15 cellular contexts compared by ENCODE assay signal in genomic region chr18:73841661-73842060, GRCh38.
DNase-seq lines count a peak whose midpoint lies in the region; ATAC-seq and TF ChIP-seq lines count a peak whose summit lies in the region.
"Had no signal": no experiment of that assay in that cellular context is flagged by ENCODE, and none has a peak within 500 bp of the region (broad histone marks: within the 10 kb centered on the region; RNA-seq: fewer than 3 reads in every experiment).

No MANE protein-coding gene starts in this region.

- WGBS in mesendoderm (ENCODE audit: extremely low coverage, insufficient coverage, low lambda C conversion rate): no CpG with 5 or more reads among the region's 1 CpG

- H3K4me1 Mint-ChIP-seq in MCF 10A (ENCODE audit: insufficient read depth, unreplicated experiment) (peaks cover 5% of the 10 kb centered on the region), endothelial cell (ENCODE audit: unreplicated experiment) (no peaks in the 10 kb centered on the region)

- no peak for DNase-seq in MCF 10A (ENCODE audit: unreplicated experiment)
- no peak for DNase-seq in breast epithelium (ENCODE audit: low spot score in 2 of 2)
- no peak for DNase-seq in Panc1 (ENCODE audit: low read depth, low spot score)
- DNase-seq in endothelial cell (ENCODE audit: low spot score): no peak
- DNase-seq in retinal pigment epithelial cell (ENCODE audit: low read depth): no peak
- no peak for DNase-seq in NOMO-1 treated with dmso at 0.1 percent for 144 hours (lab: John Stamatoyannopoulos, UW; ENCODE audit: unreplicated experiment)
- DNase-seq in mesendoderm: no peak
- DNase-seq: activated CD8-positive, alpha-beta T cell treated with anti-CD3 and anti-CD28 coated beads, Interleukin-2, amount 10 ng/mL, durations not matched to agents 7 days and 5 days; hypothalamus; Karpas-422; NCI-H1694; spleen; stimulated activated naive B cell treated with anti-CD40 and anti-IgM and Interleukin-4, amounts not matched to agents 10 μg/mL and 1 μg/mL and 100 μg/mL, for 72 hours; upper lobe of right lung had no signal

- H3K9me3 ChIP-seq in breast epithelium (no peaks in the 10 kb centered on the region), Panc1 (ENCODE audit: control insufficient read depth, insufficient read depth, low read depth, low read length) (no peaks in the 10 kb centered on the region)
- H3K9me3 ChIP-seq: spleen, upper lobe of right lung had no signal

- no peak overlapping the region for H4K5ac ChIP-seq in mesendoderm (ENCODE audit: low read length)

- H3K27ac ChIP-seq in breast epithelium (no peak overlapping the region), Panc1 (ENCODE audit: low read length) (no peak overlapping the region), mesendoderm (ENCODE audit: low read depth, low read length) (no peak overlapping the region)
- H3K27ac ChIP-seq: spleen, upper lobe of right lung had no signal

- BruUV-seq in MCF 10A (replicated peaks; lab: Mats Ljungman, UMichigan) (no TSS peak), Panc1 (replicated peaks; lab: Mats Ljungman, UMichigan) (no TSS peak)

- no peaks in the 10 kb centered on the region for H3K79me1 ChIP-seq in mesendoderm (ENCODE audit: low read length)

- H3K36me3 ChIP-seq in breast epithelium (no peaks in the 10 kb centered on the region), Panc1 (ENCODE audit: control insufficient read depth, insufficient read depth, low read length) (no peaks in the 10 kb centered on the region), mesendoderm (ENCODE audit: control insufficient read depth, insufficient read depth, low read length) (no peaks in the 10 kb centered on the region)
- H3K36me3 ChIP-seq: spleen, upper lobe of right lung had no signal

- no peak overlapping the region for H3K4ac ChIP-seq in mesendoderm (ENCODE audit: low read depth, low read length)

- H3K4me3 ChIP-seq in breast epithelium: no peak overlapping the region
- no peak overlapping the region for H3K4me3 ChIP-seq in Panc1 (ENCODE audit: low read depth in 2 of 2, low read length in 2 of 2)
- no peak overlapping the region for H3K4me3 ChIP-seq in retinal pigment epithelial cell (ENCODE audit: low read length)
- no peak overlapping the region for H3K4me3 ChIP-seq in mesendoderm (ENCODE audit: low read length)
- H3K4me3 ChIP-seq: spleen, upper lobe of right lung had no signal

- no peak overlapping the region for H2BK15ac ChIP-seq in mesendoderm (replicated peaks; ENCODE audit: low read depth)

- no peak overlapping the region for H3K9ac ChIP-seq in mesendoderm (ENCODE audit: low read length)

- intact Hi-C loops in MCF 10A (cut with micrococcal nuclease) (loop anchor here (1.0 to 10.0 kb wide), 4 partner anchors 273 to 1141 kb away; no protein-coding TSS in a partner anchor), breast epithelium (cut with DNase I; ENCODE audit: low total_unique reads) (no loop called here), Panc1 (cut with micrococcal nuclease; ENCODE audit: unreplicated experiment) (loop anchor here (5.0 kb wide), 1 partner anchor 1074 kb away; no protein-coding TSS in a partner anchor)

- no peaks in the 10 kb centered on the region for H3K4me1 ChIP-seq in breast epithelium
- H3K4me1 ChIP-seq in Panc1 (ENCODE audit: control insufficient read depth, insufficient read depth, low read length): no peaks in the 10 kb centered on the region
- no peaks in the 10 kb centered on the region for H3K4me1 ChIP-seq in mesendoderm (ENCODE audit: control insufficient read depth, low read depth, low read length)
- H3K4me1 ChIP-seq: upper lobe of right lung had no signal

- peaks cover 0 to 3% of the 10 kb centered on the region in 2 donors for H3K27me3 ChIP-seq in breast epithelium
- peaks cover 12% of the 10 kb centered on the region for H3K27me3 ChIP-seq in Panc1 (ENCODE audit: control insufficient read depth, insufficient read depth, low read length)
- no peaks in the 10 kb centered on the region for H3K27me3 ChIP-seq in mesendoderm (ENCODE audit: insufficient read depth, low read length, poor library complexity)
- H3K27me3 ChIP-seq: upper lobe of right lung had no signal

- in situ Hi-C loops in Panc1 (cut with HindIII; ENCODE audit: low pct_unique_long_range_greater_than_20kb, low sequenced_read_pairs): no loop called here

- H3K4me3 Mint-ChIP-seq in MCF 10A (ENCODE audit: unreplicated experiment) (no peak overlapping the region), endothelial cell (ENCODE audit: unreplicated experiment) (no peak overlapping the region)
- H3K4me3 Mint-ChIP-seq: activated CD8-positive, alpha-beta T cell treated with anti-CD3 and anti-CD28 coated beads, Interleukin-2, amount 10 ng/mL, durations not matched to agents 7 days and 5 days; stimulated activated naive B cell treated with anti-CD40 and anti-IgM and Interleukin-4, amounts not matched to agents 10 μg/mL and 1 μg/mL and 100 μg/mL, for 72 hours had no signal

- H3K36me3 Mint-ChIP-seq in MCF 10A (ENCODE audit: insufficient read depth, unreplicated experiment): no peaks in the 10 kb centered on the region
- no peaks in the 10 kb centered on the region for H3K36me3 Mint-ChIP-seq in endothelial cell (ENCODE audit: low read depth, unreplicated experiment)
- H3K36me3 Mint-ChIP-seq: stimulated activated naive B cell treated with anti-CD40 and anti-IgM and Interleukin-4, amounts not matched to agents 10 μg/mL and 1 μg/mL and 100 μg/mL, for 72 hours had no signal

- H3K27me3 Mint-ChIP-seq in MCF 10A (ENCODE audit: insufficient read depth, unreplicated experiment) (no peaks in the 10 kb centered on the region), endothelial cell (ENCODE audit: unreplicated experiment) (no peaks in the 10 kb centered on the region)

- H3K56ac ChIP-seq in mesendoderm (ENCODE audit: low read length): no peak overlapping the region

- no peak overlapping the region for H4K8ac ChIP-seq in mesendoderm (ENCODE audit: low read depth, low read length)

- H3K9me3 Mint-ChIP-seq in MCF 10A (ENCODE audit: unreplicated experiment) (no peaks in the 10 kb centered on the region), endothelial cell (ENCODE audit: unreplicated experiment) (no peaks in the 10 kb centered on the region)
- H3K9me3 Mint-ChIP-seq: stimulated activated naive B cell treated with anti-CD40 and anti-IgM and Interleukin-4, amounts not matched to agents 10 μg/mL and 1 μg/mL and 100 μg/mL, for 72 hours had no signal

- H3K27ac Mint-ChIP-seq in MCF 10A (ENCODE audit: low read depth, unreplicated experiment) (no peak overlapping the region), endothelial cell (ENCODE audit: unreplicated experiment) (no peak overlapping the region)
- H3K27ac Mint-ChIP-seq: activated CD8-positive, alpha-beta T cell treated with anti-CD3 and anti-CD28 coated beads, Interleukin-2, amount 10 ng/mL, durations not matched to agents 7 days and 5 days; stimulated activated naive B cell treated with anti-CD40 and anti-IgM and Interleukin-4, amounts not matched to agents 10 μg/mL and 1 μg/mL and 100 μg/mL, for 72 hours had no signal

- TF ChIP-seq CTCF in MCF 10A (IDR thresholded peaks at IDR 0.05; ENCODE audit: unreplicated experiment) (peak; percentile 31), breast epithelium (IDR thresholded peaks at IDR 0.05) (no peak), Panc1 (IDR thresholded peaks at IDR 0.05) (peak; percentile 19; the same call in 1 of the 2 replicates), endothelial cell (IDR thresholded peaks at IDR 0.05; ENCODE audit: unreplicated experiment) (peak; percentile 65), retinal pigment epithelial cell (conservative IDR thresholded peaks at IDR 0.05; ENCODE audit: low read depth, low read length) (peak; percentile 48)

- TF ChIP-seq POLR2A in breast epithelium (IDR thresholded peaks at IDR 0.05): no peak

- no peak overlapping the region for H2BK5ac ChIP-seq in mesendoderm (ENCODE audit: low read length)

- no peak overlapping the region for H3K23ac ChIP-seq in mesendoderm (ENCODE audit: low read length)

- ATAC-seq in Panc1 (0 out of 2 replicates have a peak, but pooled peaks have one; percentile 47), HG02981 (IDR thresholded peaks at IDR 0.05; ENCODE audit: unreplicated experiment) (no peak)
- ATAC-seq: activated CD8-positive, alpha-beta T cell treated with anti-CD3 and anti-CD28 coated beads, Interleukin-2, amount 10 ng/mL, durations not matched to agents 7 days and 5 days; stimulated activated naive B cell treated with anti-CD40 and anti-IgM and Interleukin-4, amounts not matched to agents 10 μg/mL and 1 μg/mL and 100 μg/mL, for 72 hours; upper lobe of right lung had no signal

- no peak overlapping the region for H3K4me2 ChIP-seq in mesendoderm (ENCODE audit: low read length)

- CTCF ChIA-PET in MCF 10A (lab: Yijun Ruan, JAX) (interaction anchor here (0.6 to 2.5 kb wide), 20 partner anchors 13 to 1132 kb away, joined by 3 to 17 read pairs (median 4); no protein-coding TSS in a partner anchor), Panc1 (lab: Charles Lee) (no interaction called here)

- no peaks in the 10 kb centered on the region for H3K79me2 ChIP-seq in mesendoderm (ENCODE audit: control insufficient read depth, insufficient read depth, low read length)

- H3K18ac ChIP-seq in mesendoderm (ENCODE audit: low read length): no peak overlapping the region

- H2BK120ac ChIP-seq in mesendoderm (ENCODE audit: low read depth, low read length): no peak overlapping the region

- H2AK5ac ChIP-seq in mesendoderm (ENCODE audit: low read length): no peak overlapping the region

- POLR2A ChIA-PET in MCF 10A (lab: Yijun Ruan, JAX): no interaction called here
- POLR2A ChIA-PET in Panc1 (lab: Charles Lee): no interaction called here

Comparison
In these comparisons a context has a peak if more than half of its experiments do, and no peak if none do; other contexts are left out.
1. CTCF ChIP-seq: peak in MCF 10A (single experiment), Panc1 (single experiment), endothelial cell (single experiment) and retinal pigment epithelial cell (single experiment); none in breast epithelium (0 of 3).